19 cellular contexts compared by ENCODE assay signal in genomic region chr11:32279672-32280071, GRCh38.
A peak's percentile ranks its signal among the peaks of the same experiment; 100 is the strongest.
DNase-seq lines count a peak whose midpoint lies in the region; ATAC-seq and TF ChIP-seq lines count a peak whose summit lies in the region.
"Had no signal": no experiment of that assay in that cellular context is flagged by ENCODE, and none has a peak within 500 bp of the region (broad histone marks: within the 10 kb centered on the region; RNA-seq: fewer than 3 reads in every experiment).

No MANE protein-coding gene starts in this region.

- DNase-seq in NCI-H2171 treated with DMSO at 0.1 percent for 48 hours (lab: John Stamatoyannopoulos, UW) (peak; percentile 20), NCI-H2171 (lab: John Stamatoyannopoulos, UW) (no peak), NCI-H69 (lab: John Stamatoyannopoulos, UW) (peak; percentile 35), epithelial cell of proximal tubule (ENCODE audit: low read depth) (no peak), retinal pigment epithelial cell (ENCODE audit: low read depth) (no peak), HPDE6-E6E7 (ENCODE audit: extremely low spot score) (no peak)
- DNase-seq: activated CD4-positive, alpha-beta memory T cell treated with anti-CD3 and anti-CD28 coated beads for 36 hours; activated naive CD4-positive, alpha-beta T cell treated with anti-CD3 and anti-CD28 coated beads for 36 hours; anterior cingulate cortex; C1 segment of cervical spinal cord; DMS153; KBM-7; NCI-H1092; stimulated activated CD4-positive, alpha-beta T cell treated with anti-CD3 and anti-CD28 coated beads, Interleukin-4, amount 100 ng/mL, for 1 hour; stomach had no signal

- no peak for ATAC-seq in GM19395 (IDR thresholded peaks at IDR 0.05; ENCODE audit: unreplicated experiment)
- no peak for ATAC-seq in HG03469 (IDR thresholded peaks at IDR 0.05; ENCODE audit: unreplicated experiment)
- ATAC-seq: natural killer cell treated with Interleukin-12 subunit alpha and Interleukin-12 subunit beta and Interleukin-15 and Interleukin-18, amount 100 ng/mL, for 72 hours had no signal

- H3K4me3 ChIP-seq in epithelial cell of proximal tubule (ENCODE audit: low read depth, low read length) (no peak overlapping the region), retinal pigment epithelial cell (ENCODE audit: low read length) (no peak overlapping the region)
- H3K4me3 ChIP-seq: smooth muscle cell, stomach had no signal

- TF ChIP-seq CTCF in epithelial cell of proximal tubule (conservative IDR thresholded peaks at IDR 0.05; ENCODE audit: low read depth, low read length) (peak; percentile 33), retinal pigment epithelial cell (conservative IDR thresholded peaks at IDR 0.05; ENCODE audit: low read depth, low read length) (peak; percentile 42)

Comparison
In these comparisons a context has a peak if more than half of its experiments do, and no peak if none do; other contexts are left out.
1. DNase-seq: peak in NCI-H2171 treated with DMSO at 0.1 percent for 48 hours (single experiment) and NCI-H69 (single experiment); none in NCI-H2171 (single experiment), epithelial cell of proximal tubule (single experiment), retinal pigment epithelial cell (single experiment) and HPDE6-E6E7 (single experiment).